ENCODE assay signal across 8 cellular contexts in the genomic region with DNA sequence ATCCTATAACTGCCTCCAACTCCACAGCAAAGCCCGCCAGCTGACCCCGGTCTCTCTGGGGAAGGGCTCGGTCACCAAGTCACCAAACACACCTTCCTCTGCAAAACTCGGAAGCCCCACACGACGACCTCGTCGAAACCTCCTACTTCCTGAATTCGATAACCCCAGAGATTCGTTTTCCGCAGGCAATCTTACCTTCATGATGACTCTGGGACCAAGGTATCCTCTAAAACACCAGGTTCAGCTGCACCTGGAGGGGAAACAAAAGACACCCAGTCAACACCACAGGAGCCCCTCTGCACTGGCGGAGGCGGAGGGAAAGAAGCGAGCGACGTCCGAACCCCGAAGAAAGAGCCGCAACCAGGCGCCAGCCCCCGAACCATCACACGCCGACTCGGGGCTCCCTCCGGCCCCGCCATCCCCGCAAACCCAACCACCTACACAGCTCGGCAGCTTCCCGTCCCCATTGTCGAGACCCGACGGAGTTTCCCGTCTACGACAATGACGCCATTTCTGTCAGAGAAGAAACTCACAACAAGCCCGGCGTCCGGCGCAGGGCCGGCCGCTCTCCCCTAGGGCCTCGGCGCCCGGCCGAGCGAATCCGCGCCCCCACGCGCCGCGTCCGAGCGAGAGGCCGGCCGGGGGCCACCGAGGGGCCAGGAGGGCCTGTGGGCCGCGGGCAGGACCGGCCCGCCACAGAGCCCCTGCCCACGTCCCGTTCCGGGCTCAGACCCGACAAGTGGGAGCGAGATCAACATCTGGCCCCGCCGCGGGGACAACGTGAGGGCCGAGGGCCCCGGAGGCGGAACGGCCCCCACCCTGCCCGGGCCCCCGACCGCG. TPM values are rescaled to one million over a fixed set of nuclear protein-coding genes. Genes with fewer than 3 reads are reported as not detected.
DNase-seq lines count a peak whose midpoint lies in the region; ATAC-seq and TF ChIP-seq lines count a peak whose summit lies in the region.

No MANE protein-coding gene starts in this region.

- H3K36me3 ChIP-seq in HEK293 (ENCODE audit: control insufficient read depth in 2 of 2, insufficient read depth in 1 of 2, low read length in 2 of 2) (peaks cover 9 to 26% of the 10 kb centered on the region in 2 experiments), OCI-LY7 (ENCODE audit: insufficient read depth, low read length) (peaks cover 57% of the 10 kb centered on the region), fibroblast of lung (ENCODE audit: control insufficient read depth, insufficient read depth, low read length) (no peaks in the 10 kb centered on the region)

- H2AFZ ChIP-seq in OCI-LY7 (ENCODE audit: low read length), result peak overlapping the region; percentile 30; the same call in 1 of the 2 replicates
- H2AFZ ChIP-seq in fibroblast of lung (ENCODE audit: low read length), result no peak overlapping the region

- peak overlapping the region; percentile 92 for H3K9ac ChIP-seq in fibroblast of lung (ENCODE audit: insufficient read depth, low read length)

- H3K27me3 ChIP-seq in fibroblast of lung (ENCODE audit: control insufficient read depth, insufficient read depth, low read length), result no peaks in the 10 kb centered on the region

- H3K79me2 ChIP-seq in OCI-LY7 (ENCODE audit: insufficient read depth, low read depth, low read length), result peaks cover 89% of the 10 kb centered on the region
- peaks cover 87% of the 10 kb centered on the region for H3K79me2 ChIP-seq in fibroblast of lung (ENCODE audit: control insufficient read depth, insufficient read depth, low read length)

- CTCF ChIA-PET in HEK293 (lab: Yijun Ruan, JAX) (interaction anchor here (0.8 to 3.4 kb wide), 2 partner anchors 68 to 90 kb away, joined by 3 to 23 read pairs; no protein-coding TSS in a partner anchor), OCI-LY7 (lab: Charles Lee; ENCODE audit: unreplicated experiment) (no interaction called here)

- H3K9me3 ChIP-seq in HEK293 (ENCODE audit: control insufficient read depth, insufficient read depth, low read depth, low read length) (no peaks in the 10 kb centered on the region), OCI-LY7 (ENCODE audit: low read length) (no peaks in the 10 kb centered on the region), fibroblast of lung (ENCODE audit: control insufficient read depth, insufficient read depth, low read depth, low read length) (no peaks in the 10 kb centered on the region)

- ATAC-seq in stimulated activated naive CD8-positive, alpha-beta T cell treated with anti-CD3 and anti-CD28 coated beads, Interleukin-15, Interleukin-2, amounts not matched to agents 100 U/mL and 50 U/mL, for 24 hours, result peak; percentile 2

- peaks cover 35% of the 10 kb centered on the region for H3K4me1 ChIP-seq in HEK293 (ENCODE audit: control insufficient read depth, insufficient read depth, low read length)
- peaks cover 39% of the 10 kb centered on the region for H3K4me1 ChIP-seq in OCI-LY7 (ENCODE audit: insufficient read depth, low read length, poor library complexity, severe bottlenecking)
- peaks cover 3% of the 10 kb centered on the region for H3K4me1 ChIP-seq in fibroblast of lung (ENCODE audit: control insufficient read depth, extremely low read depth, insufficient read depth, low read length)

- TF ChIP-seq CTCF in HEK293 (tag by site-specific recombination; IDR thresholded peaks at IDR 0.05) (no peak), OCI-LY7 (conservative IDR thresholded peaks at IDR 0.05; ENCODE audit: low read length) (no peak), fibroblast of lung (conservative IDR thresholded peaks at IDR 0.05 in 1 of 2, IDR thresholded peaks at IDR 0.05 in 1 of 2; ENCODE audit: low read depth in 1 of 2, low read length in 2 of 2) (no peak), nephron (IDR thresholded peaks at IDR 0.05; ENCODE audit: unreplicated experiment in 3 of 3) (no peak)

- peak overlapping the region; percentile 97 for H3K4me3 ChIP-seq in HEK293 (ENCODE audit: low read depth, low read length)
- peak overlapping the region; percentile 96 for H3K4me3 ChIP-seq in OCI-LY7 (ENCODE audit: low read depth, low read length, poor library complexity, severe bottlenecking)
- peak overlapping the region; percentile 86 to 93 (median 88) for H3K4me3 ChIP-seq in fibroblast of lung (replicated peaks in 1 of 4; ENCODE audit: control extremely low read depth in 1 of 4, insufficient read depth in 1 of 4, low read depth in 3 of 4, low read length in 4 of 4)

- H3K27ac Mint-ChIP-seq in nephron, result peak overlapping the region; percentile 83 to 94 (median 88)

- H4K20me1 ChIP-seq in OCI-LY7 (ENCODE audit: insufficient read depth, low read length) (peaks cover 28% of the 10 kb centered on the region; the same call in 1 of the 2 replicates), fibroblast of lung (ENCODE audit: control insufficient read depth, extremely low read depth, insufficient read depth, low read length) (no peaks in the 10 kb centered on the region)

- H3K9me2 ChIP-seq in OCI-LY7 (ENCODE audit: insufficient read depth, low read length), result no peaks in the 10 kb centered on the region

- peak overlapping the region; percentile 95 for H3K27ac ChIP-seq in HEK293 (ENCODE audit: extremely low read depth, low read depth, low read length)
- H3K27ac ChIP-seq in OCI-LY7 (ENCODE audit: low read depth, low read length, poor library complexity, severe bottlenecking), result peak overlapping the region; percentile 72
- peak overlapping the region; percentile 83 for H3K27ac ChIP-seq in fibroblast of lung (ENCODE audit: insufficient read depth, low read length)

- no TSS peak for BruUV-seq in OCI-LY7 (replicated peaks; lab: Mats Ljungman, UMichigan)

- intact Hi-C loops in OCI-LY7 (cut with micrococcal nuclease; ENCODE audit: unreplicated experiment), result loop anchor here (5.0 kb wide), 3 partner anchors 165 to 955 kb away; a partner anchor contains a TSS

- H3K4me3 Mint-ChIP-seq in nephron, result peak overlapping the region; percentile 95 to 98 (median 96)

- H3K27me3 Mint-ChIP-seq in nephron (ENCODE audit: low read depth), result no peaks in the 10 kb centered on the region

- H3K4me2 ChIP-seq in OCI-LY7 (ENCODE audit: low read length) (peak overlapping the region; percentile 76), fibroblast of lung (ENCODE audit: extremely low read depth, insufficient read depth, low read length) (peak overlapping the region; percentile 49)

- H3K9me3 Mint-ChIP-seq in nephron, result no peaks in the 10 kb centered on the region

- DNase-seq in CMK (ENCODE audit: low read depth), result peak; percentile 39
- peak; percentile 73 for DNase-seq in OCI-LY7 (ENCODE audit: low spot score)
- peak; percentile 35 for DNase-seq in activated T-helper 1 cell treated with Interleukin-2 at 50 U/mL for 16 hours (ENCODE audit: low read depth)
- peak in 1 of 2 donors; percentile 25 for DNase-seq in fibroblast of lung (ENCODE audit: low read depth in 2 of 2)
- peak; percentile 69 for DNase-seq in stimulated activated naive CD8-positive, alpha-beta T cell treated with anti-CD3 and anti-CD28 coated beads, Interleukin-15, Interleukin-2, amounts not matched to agents 100 U/mL and 50 U/mL, for 24 hours
- DNase-seq in NCI-H1436 (lab: John Stamatoyannopoulos, UW), result no peak

- H3K36me3 Mint-ChIP-seq in nephron (ENCODE audit: low read depth), result peaks cover 12% of the 10 kb centered on the region

- peaks cover 28% of the 10 kb centered on the region for H3K4me1 Mint-ChIP-seq in nephron

- POLR2A ChIA-PET in HEK293 (lab: Yijun Ruan, JAX) (interaction anchor here (0.6 to 1.2 kb wide), 4 partner anchors 24 to 71 kb away, joined by 3 to 6 read pairs (median 3); a partner anchor contains a TSS), OCI-LY7 (lab: Charles Lee) (no interaction called here)

TF ChIP-seq in HEK293, 187 proteins besides CTCF, POLR2A, EP300 and RAD21 (continues in another document):
- TF ChIP-seq ZBTB17 (tag by site-specific recombination; IDR thresholded peaks at IDR 0.05), result peak; percentile 82
- peak; percentile 12; the same call in 1 of the 2 replicates for TF ChIP-seq BCL11A (tag by site-specific recombination; IDR thresholded peaks at IDR 0.05; ENCODE audit: low read depth)
- TF ChIP-seq ZNF114 (tag by site-specific recombination; IDR thresholded peaks at IDR 0.05), result no peak
- TF ChIP-seq, protein P1, sequence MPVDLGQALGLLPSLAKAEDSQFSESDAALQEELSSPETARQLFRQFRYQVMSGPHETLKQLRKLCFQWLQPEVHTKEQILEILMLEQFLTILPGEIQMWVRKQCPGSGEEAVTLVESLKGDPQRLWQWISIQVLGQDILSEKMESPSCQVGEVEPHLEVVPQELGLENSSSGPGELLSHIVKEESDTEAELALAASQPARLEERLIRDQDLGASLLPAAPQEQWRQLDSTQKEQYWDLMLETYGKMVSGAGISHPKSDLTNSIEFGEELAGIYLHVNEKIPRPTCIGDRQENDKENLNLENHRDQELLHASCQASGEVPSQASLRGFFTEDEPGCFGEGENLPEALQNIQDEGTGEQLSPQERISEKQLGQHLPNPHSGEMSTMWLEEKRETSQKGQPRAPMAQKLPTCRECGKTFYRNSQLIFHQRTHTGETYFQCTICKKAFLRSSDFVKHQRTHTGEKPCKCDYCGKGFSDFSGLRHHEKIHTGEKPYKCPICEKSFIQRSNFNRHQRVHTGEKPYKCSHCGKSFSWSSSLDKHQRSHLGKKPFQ (tag by site-specific recombination; IDR thresholded peaks at IDR 0.05), result 0 out of 2 replicates have a peak, but pooled peaks have one; percentile 18
- no peak for TF ChIP-seq ZNF19 (tag by site-specific recombination; IDR thresholded peaks at IDR 0.05; ENCODE audit: low read depth)

RNA-seq across cellular contexts. Expression of a gene that starts 1.0 kb away (rescaled TPM):
- total RNA-seq in OCI-LY7 (2014; rRNA removed; shearing (Covaris generic)), result 28.7 and 39.3 TPM in 2 replicates
- 44.9 and 46.4 TPM in 2 replicates for total RNA-seq in OCI-LY7 (2022)
- 40.6 and 42.4 TPM in 2 replicates for total RNA-seq in fibroblast of lung
- 10.7 and 15.3 TPM in 2 replicates for polyA plus RNA-seq in fibroblast of lung
- polyA plus RNA-seq in fibroblast of lung (2012), result 12.0 and 15.3 TPM in 2 replicates
- 5.1 and 17.0 TPM in 2 replicates for polyA minus RNA-seq in fibroblast of lung (ENCODE audit: low replicate concordance)

RNA-seq across cellular contexts. Expression of a gene that starts 1.4 kb away (rescaled TPM):
- 8.0 and 21.9 TPM in 2 replicates for total RNA-seq in OCI-LY7 (2014; rRNA removed; shearing (Covaris generic))
- total RNA-seq in OCI-LY7 (2022) (27.3 and 30.8 TPM in 2 replicates), fibroblast of lung (18.2 and 24.3 TPM in 2 replicates)
- polyA plus RNA-seq in fibroblast of lung, result 28.1 and 37.5 TPM in 2 replicates
- 24.0 and 33.1 TPM in 2 replicates for polyA plus RNA-seq in fibroblast of lung (2012)
- 1.4 and 4.7 TPM in 2 replicates for polyA minus RNA-seq in fibroblast of lung (ENCODE audit: low replicate concordance)

RNA-seq across cellular contexts. Expression of a gene that starts 40.3 kb away (rescaled TPM):
- 30.2 and 30.7 TPM in 2 replicates for total RNA-seq in OCI-LY7 (2014; rRNA removed; shearing (Covaris generic))
- total RNA-seq in OCI-LY7 (2022), result 26.9 and 32.6 TPM in 2 replicates
- total RNA-seq in fibroblast of lung, result 18.2 and 31.4 TPM in 2 replicates
- polyA plus RNA-seq in fibroblast of lung, result 32.0 and 46.9 TPM in 2 replicates
- polyA plus RNA-seq in fibroblast of lung (2012), result 34.6 and 42.3 TPM in 2 replicates
- polyA minus RNA-seq in fibroblast of lung (ENCODE audit: low replicate concordance), result 1.3 and 4.4 TPM in 2 replicates
